29 cellular contexts compared by ENCODE assay signal in the genomic region with DNA sequence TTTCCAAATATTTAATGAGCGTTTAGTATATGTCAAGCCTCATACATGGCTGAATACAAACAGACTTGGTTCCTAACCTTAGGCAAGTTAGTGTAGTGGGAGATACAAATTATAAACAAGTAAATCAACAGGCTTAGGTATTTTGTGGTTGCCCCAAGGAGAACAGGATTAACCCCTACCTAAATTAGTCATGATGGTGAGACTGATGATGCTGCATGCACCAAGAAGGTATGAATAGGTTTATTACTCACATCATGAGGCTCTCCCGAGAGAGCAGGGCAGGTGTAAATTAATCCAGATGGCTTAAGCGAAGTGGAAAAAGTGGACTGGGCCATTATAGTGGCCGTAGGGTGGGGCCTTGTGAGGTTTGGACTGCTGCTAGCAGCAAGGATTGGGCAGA.
"Had no signal": no experiment of that assay in that cellular context is flagged by ENCODE, and none has a peak within 500 bp of the region (broad histone marks: within the 10 kb centered on the region; RNA-seq: fewer than 3 reads in every experiment).

No MANE protein-coding gene starts in this region.

- DNase-seq: activated CD4-positive, alpha-beta T cell treated with anti-CD3 and anti-CD28 coated beads, Interleukin-2, amount 10 ng/mL, durations not matched to agents 24 days and 14 days; activated CD4-positive, alpha-beta T cell treated with anti-CD3 and anti-CD28 coated beads, Interleukin-2, amount 50 U/mL, for 4 hours; activated CD8-positive, alpha-beta T cell treated with anti-CD3 and anti-CD28 coated beads for 36 hours; activated effector memory CD4-positive, alpha-beta T cell treated with anti-CD3 and anti-CD28 coated beads, Interleukin-2, amount 50 U/mL, for 16 hours; activated naive CD4-positive, alpha-beta T cell; activated naive CD4-positive, alpha-beta T cell treated with anti-CD3 and anti-CD28 coated beads, Interleukin-2, amount 50 U/mL, for 16 hours; activated naive CD8-positive, alpha-beta T cell treated with anti-CD3 and anti-CD28 coated beads, Interleukin-2, amount 10 ng/mL, durations not matched to agents 7 days and 5 days; activated T-cell treated with anti-CD3 and anti-CD28 coated beads, Interleukin-2, amount 50 U/mL, for 1 hour; activated T-cell treated with anti-CD3 and anti-CD28 coated beads, Interleukin-2, amount 50 U/mL, for 72 hours; amygdala; central memory CD4-positive, alpha-beta T cell; NCI-H1092 treated with DMSO at 0.1 percent for 48 hours; NCI-H1417; NCI-H146; NCI-H187; NCI-H2029 treated with DMSO at 0.1 percent for 48 hours; NCI-H2107; NCI-H2171; NCI-H510A treated with DMSO at 0.1 percent for 48 hours; NCI-H526 treated with DMSO at 0.1 percent for 48 hours; NCI-H774; Peyer's patch; RPMI8226; SHP77 treated with DMSO at 0.1 percent for 48 hours; SK-N-SH had no signal

- ATAC-seq: activated CD8-positive, alpha-beta T cell treated with anti-CD3 and anti-CD28 coated beads for 36 hours; activated T-cell treated with anti-CD3 and anti-CD28 coated beads, Interleukin-2, amount 50 U/mL, for 72 hours; activated T-helper 17 cell treated with anti-CD3 and anti-CD28 coated beads, Interleukin-2, amount 50 U/mL, for 72 hours had no signal

- H3K4me3 ChIP-seq: ascending aorta, Peyer's patch, SJSA1 had no signal

- H3K27ac ChIP-seq: ascending aorta, KMS-11, Peyer's patch, SJSA1 had no signal
